8 cellular contexts compared by ENCODE assay signal in genomic region chr7:98013386-98013785, GRCh38. TPM values are rescaled to one million over a fixed set of nuclear protein-coding genes. Genes with fewer than 3 reads are reported as not detected.
DNase-seq lines count a peak whose midpoint lies in the region; ATAC-seq and TF ChIP-seq lines count a peak whose summit lies in the region.
"Not testable (repeated sequence)": the region's sequence is repeated elsewhere in the genome, so short reads cannot be mapped to it uniquely, and the experiment has no call there.

No MANE protein-coding gene starts in this region.

- H3K9me2 ChIP-seq in hepatocyte (replicated peaks; ENCODE audit: insufficient read depth): not testable (repeated sequence)

- H3K4me1 ChIP-seq in hepatocyte (ENCODE audit: insufficient read depth): not testable (repeated sequence)

- in situ Hi-C loops in astrocyte of the cerebellum (cut with HindIII; ENCODE audit: low sequenced_read_pairs): not testable (repeated sequence)

- H3K27me3 ChIP-seq in BJ (ENCODE audit: control insufficient read depth, insufficient read depth, low read length); hepatocyte: not testable (repeated sequence)

- not testable (repeated sequence) for H2AFZ ChIP-seq in hepatocyte

- H3K9me3 ChIP-seq in hepatocyte (ENCODE audit: low read depth): not testable (repeated sequence)

- DNase-seq in BJ (ENCODE audit: low read depth): not testable (repeated sequence)
- peak; percentile 19 for DNase-seq in NCI-H187 treated with DMSO at 0.1 percent for 48 hours (lab: John Stamatoyannopoulos, UW)
- peak; percentile 42 for DNase-seq in RWPE1 (ENCODE audit: low spot score)
- peak; percentile 6 for DNase-seq in astrocyte of the cerebellum (ENCODE audit: low read depth)
- peak; percentile 66 for DNase-seq in hepatocyte (ENCODE audit: low spot score)
- peak; percentile 26 for DNase-seq in retina

- CTCF ChIA-PET in BJ (lab: Yijun Ruan, JAX) (interaction anchor here (0.6 to 15.0 kb wide), 4 partner anchors 9 to 155 kb away, joined by 3 to 291 read pairs (median 21); no protein-coding TSS in a partner anchor), RWPE1 (lab: Yijun Ruan, JAX) (interaction anchor here (0.7 to 2.8 kb wide), 9 partner anchors 9 to 186 kb away, joined by 3 to 15 read pairs (median 4); partner anchors contain the start of gene ASNS)

- POLR2A ChIA-PET in BJ (lab: Charles Lee); RWPE1 (lab: Yijun Ruan, JAX; ENCODE audit: low non-redundant PET): not testable (repeated sequence)

- not testable (repeated sequence) for H3K4me3 ChIP-seq in BJ (ENCODE audit: low read depth, low read length); astrocyte of the cerebellum (ENCODE audit: low read depth, low read length); hepatocyte

- TF ChIP-seq CTCF in BJ (IDR thresholded peaks at IDR 0.05; ENCODE audit: insufficient read depth, low read depth, low read length) (peak; percentile 37; the same call in 1 of the 2 replicates), RWPE1 (conservative IDR thresholded peaks at IDR 0.05; ENCODE audit: low read depth) (peak; percentile 55), astrocyte of the cerebellum (IDR thresholded peaks at IDR 0.05; ENCODE audit: low read depth, low read length, missing control alignments) (peak; percentile 35), hepatocyte (IDR thresholded peaks at IDR 0.05; ENCODE audit: poor library complexity) (peak; percentile 61)

- not testable (repeated sequence) for H3K4me2 ChIP-seq in hepatocyte

- H3K79me2 ChIP-seq in hepatocyte: not testable (repeated sequence)

- not testable (repeated sequence) for H4K20me1 ChIP-seq in hepatocyte (ENCODE audit: insufficient read depth, poor library complexity, severe bottlenecking)

- WGBS in hepatocyte (ENCODE audit: low lambda C conversion rate, missing lambda C conversion rate): 20% methylated on average over 10 of the region's 10 CpGs

- ATAC-seq in GM18519 (IDR thresholded peaks at IDR 0.05; ENCODE audit: low FRiP score, unreplicated experiment) (peak; percentile 51), HG03139 (IDR thresholded peaks at IDR 0.05; ENCODE audit: unreplicated experiment) (peak; percentile 52)

- H3K27ac ChIP-seq in RWPE1, hepatocyte: not testable (repeated sequence)

- H3K36me3 ChIP-seq in BJ (ENCODE audit: control insufficient read depth, insufficient read depth, low read length); hepatocyte (replicated peaks; ENCODE audit: insufficient read depth, low read depth): not testable (repeated sequence)

RNA-seq across cellular contexts. Expression of gene OCM2, which starts 23.4 kb away (rescaled TPM):
- polyA plus RNA-seq in BJ (2011; rRNA removed) (not detected in 2 replicates), hepatocyte (not detected in 2 replicates)
- polyA minus RNA-seq in BJ (2011; rRNA and poly(A)+ RNA removed): not detected in 2 replicates
- not detected in 2 replicates for total RNA-seq in hepatocyte
